Comparison of ENCODE assay signal across 22 cellular contexts in genomic region chr18:75265872-75266271, GRCh38.
"Had no signal": no experiment of that assay in that cellular context is flagged by ENCODE, and none has a peak within 500 bp of the region (broad histone marks: within the 10 kb centered on the region; RNA-seq: fewer than 3 reads in every experiment).

No MANE protein-coding gene starts in this region.

- H3K36me3 Mint-ChIP-seq: memory B cell; naive B cell; natural killer cell treated with Interleukin-12 subunit alpha and Interleukin-12 subunit beta and Interleukin-15 and Interleukin-18, amount 100 ng/mL, for 72 hours; neural progenitor cell had no signal

- H3K27ac Mint-ChIP-seq: memory B cell; naive B cell; natural killer cell treated with Interleukin-12 subunit alpha and Interleukin-12 subunit beta and Interleukin-15 and Interleukin-18, amount 100 ng/mL, for 72 hours; neural progenitor cell; progenitor cell of endocrine pancreas; stimulated activated naive CD8-positive, alpha-beta T cell treated with anti-CD3 and anti-CD28 coated beads, Interleukin-15, amount 100 ng/mL, for 72 hours had no signal

- H3K36me3 ChIP-seq: lower lobe of right lung, neural progenitor cell, right atrium auricular region, sigmoid colon, suprapubic skin, transverse colon had no signal

- H3K9me3 ChIP-seq: lower lobe of right lung, mucosa of descending colon, right atrium auricular region, sigmoid colon, suprapubic skin, transverse colon had no signal

- H3K27me3 Mint-ChIP-seq: memory B cell; naive B cell; natural killer cell treated with Interleukin-12 subunit alpha and Interleukin-12 subunit beta and Interleukin-15 and Interleukin-18, amount 100 ng/mL, for 72 hours; progenitor cell of endocrine pancreas; stimulated activated naive CD8-positive, alpha-beta T cell treated with anti-CD3 and anti-CD28 coated beads, Interleukin-15, amount 100 ng/mL, for 72 hours had no signal

- ATAC-seq: left ventricle myocardium superior; lower lobe of right lung; mucosa of descending colon; natural killer cell treated with Interleukin-12 subunit alpha and Interleukin-12 subunit beta and Interleukin-15 and Interleukin-18, amount 100 ng/mL, for 72 hours; stimulated activated naive CD8-positive, alpha-beta T cell treated with anti-CD3 and anti-CD28 coated beads, Interleukin-15, amount 100 ng/mL, for 72 hours had no signal

- DNase-seq: dermis blood vessel endothelial cell; effector memory CD4-positive, alpha-beta T cell; erythroblast; left ventricle myocardium superior; lower lobe of right lung; mucosa of descending colon; naive B cell; sigmoid colon; stimulated activated CD4-positive, alpha-beta T cell treated with anti-CD3 and anti-CD28 coated beads, Interleukin-15, amount 100 ng/mL, for 24 hours; stimulated activated CD4-positive, alpha-beta T cell treated with anti-CD3 and anti-CD28 coated beads, Interleukin-2, amount 100 ng/mL, for 48 hours; stimulated activated CD8-positive, alpha-beta memory T cell treated with anti-CD3 and anti-CD28 coated beads, Interleukin-4, amount 100 ng/mL, for 48 hours; stimulated activated naive CD4-positive, alpha-beta T cell; stimulated activated naive CD8-positive, alpha-beta T cell treated with anti-CD3 and anti-CD28 coated beads, Interleukin-15, amount 100 ng/mL, for 72 hours; transverse colon had no signal

- H3K4me1 ChIP-seq: neural progenitor cell, parathyroid adenoma, suprapubic skin, transverse colon had no signal

- H3K4me3 ChIP-seq: coronary artery, lower lobe of right lung, mucosa of descending colon, neural progenitor cell, right atrium auricular region, suprapubic skin, transverse colon had no signal

- H3K27ac ChIP-seq: coronary artery, lower lobe of right lung, neural progenitor cell, parathyroid adenoma, right atrium auricular region, sigmoid colon, suprapubic skin, transverse colon had no signal

- H3K9me3 Mint-ChIP-seq: memory B cell; naive B cell; natural killer cell treated with Interleukin-12 subunit alpha and Interleukin-12 subunit beta and Interleukin-15 and Interleukin-18, amount 100 ng/mL, for 72 hours; neural progenitor cell; stimulated activated naive CD8-positive, alpha-beta T cell treated with anti-CD3 and anti-CD28 coated beads, Interleukin-15, amount 100 ng/mL, for 72 hours had no signal

- H3K27me3 ChIP-seq: neural progenitor cell, right atrium auricular region, sigmoid colon, suprapubic skin, transverse colon had no signal

- H3K4me3 Mint-ChIP-seq: memory B cell; naive B cell; natural killer cell treated with Interleukin-12 subunit alpha and Interleukin-12 subunit beta and Interleukin-15 and Interleukin-18, amount 100 ng/mL, for 72 hours; neural progenitor cell; stimulated activated naive CD8-positive, alpha-beta T cell treated with anti-CD3 and anti-CD28 coated beads, Interleukin-15, amount 100 ng/mL, for 72 hours had no signal
